In genomic region chr1:120941836-120942222, GRCh38 we compare ENCODE assay signal across 10 cellular contexts. TPM values are rescaled to one million over a fixed set of nuclear protein-coding genes. Genes with fewer than 3 reads are reported as not detected.
DNase-seq lines count a peak whose midpoint lies in the region; ATAC-seq and TF ChIP-seq lines count a peak whose summit lies in the region.
"Not testable (repeated sequence)": the region's sequence is repeated elsewhere in the genome, so short reads cannot be mapped to it uniquely, and the experiment has no call there.
"Had no signal": no experiment of that assay in that cellular context is flagged by ENCODE, and none has a peak within 500 bp of the region (broad histone marks: within the 10 kb centered on the region; RNA-seq: fewer than 3 reads in every experiment).

No MANE protein-coding gene starts in this region.

- H3K9ac ChIP-seq in HUES6 (ENCODE audit: low read length) (peak overlapping the region; percentile 52), endocrine pancreas (ENCODE audit: control insufficient read depth, insufficient read depth, low read length) (peak overlapping the region; percentile 2), iPS-20b (ENCODE audit: low read depth, low read length) (peak overlapping the region; percentile 94; the same call in 1 of the 2 replicates)

- not testable (repeated sequence) for H3K4me1 ChIP-seq in CD4-positive, CD25-positive, alpha-beta regulatory T cell (ENCODE audit: control insufficient read depth, insufficient read depth, low read length, poor library complexity, severe bottlenecking); HUES6 (ENCODE audit: control insufficient read depth, insufficient read depth, low read length); endocrine pancreas (ENCODE audit: control insufficient read depth, insufficient read depth, low read length); iPS-20b (ENCODE audit: insufficient read depth, low read length); stomach

- peak in 2 of 3 donors; percentile 2 to 53 for DNase-seq in CD4-positive, CD25-positive, alpha-beta regulatory T cell
- DNase-seq in WERI-Rb-1; activated naive CD8-positive, alpha-beta T cell treated with anti-CD3 and anti-CD28 coated beads for 36 hours; neural crest cell (ENCODE audit: low read depth, low spot score); stomach: not testable (repeated sequence)

- not testable (repeated sequence) for H3K36me3 ChIP-seq in CD4-positive, CD25-positive, alpha-beta regulatory T cell (ENCODE audit: control insufficient read depth, insufficient read depth, low read length); HUES6 (ENCODE audit: control insufficient read depth, insufficient read depth, low read length); WERI-Rb-1; endocrine pancreas (ENCODE audit: control insufficient read depth, insufficient read depth, low read length); iPS-20b (ENCODE audit: insufficient read depth, low read depth, low read length); stomach

- not testable (repeated sequence) for H3K9me3 ChIP-seq in CD4-positive, CD25-positive, alpha-beta regulatory T cell (ENCODE audit: control insufficient read depth in 2 of 2, low read length in 2 of 2); HUES6 (ENCODE audit: control insufficient read depth, insufficient read depth, low read depth, low read length); WERI-Rb-1 (ENCODE audit: severe bottlenecking); endocrine pancreas (ENCODE audit: control insufficient read depth, low read length); iPS-20b (ENCODE audit: insufficient read depth, low read depth, low read length); stomach

- not testable (repeated sequence) for H3K36me3 Mint-ChIP-seq in CD4-positive, CD25-positive, alpha-beta regulatory T cell; activated naive CD8-positive, alpha-beta T cell treated with anti-CD3 and anti-CD28 coated beads for 36 hours; neural crest cell (ENCODE audit: low read depth)

- peak overlapping the region; percentile 80 for H3K4me3 ChIP-seq in CD4-positive, CD25-positive, alpha-beta regulatory T cell (ENCODE audit: low read depth, low read length)
- H3K4me3 ChIP-seq in HUES6 (ENCODE audit: low read depth, low read length): peak overlapping the region; percentile 71
- peak overlapping the region; percentile 41 for H3K4me3 ChIP-seq in WERI-Rb-1 (ENCODE audit: low read depth, low read length)
- peak overlapping the region; percentile 59 for H3K4me3 ChIP-seq in endocrine pancreas (ENCODE audit: control insufficient read depth, insufficient read depth, low read length)
- H3K4me3 ChIP-seq in iPS-20b (ENCODE audit: low read length): peak overlapping the region; percentile 67; the same call in 1 of the 2 replicates
- peak overlapping the region; percentile 38 to 48 (median 44) for H3K4me3 ChIP-seq in stomach

- H3K4me1 Mint-ChIP-seq in CD4-positive, CD25-positive, alpha-beta regulatory T cell: peaks cover 0 to 34% (median 10%) of the 10 kb centered on the region in 4 donors
- H3K4me1 Mint-ChIP-seq in activated naive CD8-positive, alpha-beta T cell treated with anti-CD3 and anti-CD28 coated beads for 36 hours: peaks cover 19% of the 10 kb centered on the region
- peaks cover 16% of the 10 kb centered on the region for H3K4me1 Mint-ChIP-seq in neural crest cell

- intact Hi-C loops in stomach (cut with DNase I; ENCODE audit: low total_unique reads): not testable (repeated sequence)

- peak overlapping the region; percentile 90 to 97 (median 94) for H3K4me3 Mint-ChIP-seq in CD4-positive, CD25-positive, alpha-beta regulatory T cell
- H3K4me3 Mint-ChIP-seq in activated naive CD8-positive, alpha-beta T cell treated with anti-CD3 and anti-CD28 coated beads for 36 hours: peak overlapping the region; percentile 88
- H3K4me3 Mint-ChIP-seq in neural crest cell: peak overlapping the region; percentile 91

- H3K27ac ChIP-seq in CD4-positive, CD25-positive, alpha-beta regulatory T cell (ENCODE audit: insufficient read depth, low read length, poor library complexity, severe bottlenecking): peak overlapping the region; percentile 87
- not testable (repeated sequence) for H3K27ac ChIP-seq in HUES6 (ENCODE audit: low read depth, low read length); WERI-Rb-1; iPS-20b (ENCODE audit: low read length)
- peak overlapping the region in 4 of 5 donors; percentile 70 to 87 (median 84) for H3K27ac ChIP-seq in stomach

- TF ChIP-seq POLR2A in stomach (IDR thresholded peaks at IDR 0.05): not testable (repeated sequence)

- peak overlapping the region; percentile 99 to 100 (median 100) for H3K27ac Mint-ChIP-seq in CD4-positive, CD25-positive, alpha-beta regulatory T cell
- peak overlapping the region; percentile 100 for H3K27ac Mint-ChIP-seq in activated naive CD8-positive, alpha-beta T cell treated with anti-CD3 and anti-CD28 coated beads for 36 hours
- H3K27ac Mint-ChIP-seq in neural crest cell (ENCODE audit: unreplicated experiment): peak overlapping the region; percentile 100

- peak; percentile 26 to 28 for ATAC-seq in CD4-positive, CD25-positive, alpha-beta regulatory T cell (ENCODE audit: low read depth in 2 of 2)

- WGBS in stomach, 5 donors: 2 to 3% (median 3%) methylated on average over 12 of the region's 12 CpGs

- not testable (repeated sequence) for H3K27me3 Mint-ChIP-seq in CD4-positive, CD25-positive, alpha-beta regulatory T cell; activated naive CD8-positive, alpha-beta T cell treated with anti-CD3 and anti-CD28 coated beads for 36 hours; neural crest cell (ENCODE audit: low read depth)

- TF ChIP-seq CTCF in WERI-Rb-1 (IDR thresholded peaks at IDR 0.05; ENCODE audit: low read depth, low read length); neural crest cell (conservative IDR thresholded peaks at IDR 0.05); stomach (IDR thresholded peaks at IDR 0.05): not testable (repeated sequence)

- not testable (repeated sequence) for TF ChIP-seq EP300 in stomach (IDR thresholded peaks at IDR 0.05)

- not testable (repeated sequence) for H3K9me3 Mint-ChIP-seq in CD4-positive, CD25-positive, alpha-beta regulatory T cell; activated naive CD8-positive, alpha-beta T cell treated with anti-CD3 and anti-CD28 coated beads for 36 hours; neural crest cell

- H3K27me3 ChIP-seq in CD4-positive, CD25-positive, alpha-beta regulatory T cell (ENCODE audit: control insufficient read depth, insufficient read depth, low read length); HUES6 (ENCODE audit: control insufficient read depth, insufficient read depth, low read length); WERI-Rb-1 (ENCODE audit: insufficient read depth, low read depth, severe bottlenecking); endocrine pancreas (ENCODE audit: control insufficient read depth, insufficient read depth, low read length); iPS-20b (ENCODE audit: insufficient read depth, low read length); stomach: not testable (repeated sequence)

RNA-seq across cellular contexts. Expression of gene PPIAL4A, which starts 52.3 kb away (rescaled TPM):
- not detected for total RNA-seq in CD4-positive, CD25-positive, alpha-beta regulatory T cell
- polyA plus RNA-seq in CD4-positive, CD25-positive, alpha-beta regulatory T cell: under 1 TPM in 1 of 4 donors, not detected in 3; 0.33 TPM
- not detected for total RNA-seq in activated naive CD8-positive, alpha-beta T cell treated with anti-CD3 and anti-CD28 coated beads for 36 hours
- total RNA-seq in neural crest cell (not detected in 2 replicates), stomach (not detected)
- not detected for polyA plus RNA-seq in stomach
- total RNA-seq: left lobe of liver, NCI-H460 had no signal

Comparison
In these comparisons a context has a peak if more than half of its experiments do, and no peak if none do; other contexts are left out.
1. H3K9ac ChIP-seq: peak in every context shown above with its lines; median percentile 94 in iPS-20b; 52 in HUES6; 2 in endocrine pancreas.